8 cellular contexts compared by ENCODE assay signal in the genomic region with DNA sequence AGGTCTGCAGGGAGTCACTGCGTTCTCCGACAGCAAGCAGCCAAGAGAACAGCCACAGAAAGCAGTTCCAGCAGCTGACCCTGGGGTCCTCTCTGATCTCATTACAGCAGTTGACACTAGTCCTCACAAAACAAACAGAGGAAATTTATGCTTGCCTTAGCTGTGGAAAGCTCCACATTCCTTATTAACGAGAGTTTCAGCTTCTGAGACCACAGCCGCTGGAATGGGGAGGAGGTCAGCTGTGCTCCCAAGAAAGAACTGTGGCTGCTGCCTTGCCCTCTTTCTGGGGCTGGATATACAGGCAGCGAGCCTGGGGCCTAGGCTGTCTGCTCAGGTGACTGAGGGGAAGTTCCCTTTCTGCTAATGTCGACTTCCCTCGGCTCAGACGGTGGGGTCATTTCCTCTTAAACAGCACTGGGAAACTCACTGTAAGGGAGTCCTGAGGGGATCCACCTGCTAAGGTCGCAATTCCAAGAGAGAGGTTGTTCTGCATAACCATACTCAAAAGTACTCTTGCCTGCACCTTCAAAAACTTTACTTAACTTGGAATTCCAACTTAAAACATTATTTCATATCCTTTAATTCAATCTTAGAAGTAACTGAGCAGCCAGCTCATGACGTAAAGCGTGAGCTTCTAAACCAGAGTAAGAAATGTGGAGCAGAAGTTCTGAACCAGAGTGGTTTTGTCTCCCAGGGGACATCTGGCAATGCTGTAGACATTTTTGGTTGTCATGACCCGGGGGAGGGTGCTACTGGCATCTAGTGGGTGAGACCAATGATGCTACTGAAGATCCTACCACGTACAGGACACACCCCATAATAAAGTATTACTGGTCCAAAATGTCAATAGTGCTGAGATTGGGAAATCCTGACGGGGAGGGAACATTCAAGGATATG.
DNase-seq lines count a peak whose midpoint lies in the region; ATAC-seq, FAIRE-seq and TF ChIP-seq lines count a peak whose summit lies in the region.

No MANE protein-coding gene starts in this region.

- DNase-seq in GM19239 (ENCODE audit: insufficient read length, low spot score) = no peak
- no peak for DNase-seq in activated CD4-positive, alpha-beta memory T cell treated with anti-CD3 and anti-CD28 coated beads, Interleukin-2, amount 10 ng/mL, durations not matched to agents 7 days and 5 days
- no peak for DNase-seq in dedifferentiated amniotic fluid mesenchymal stem cell (ENCODE audit: extremely low spot score)
- DNase-seq in cerebellar nuclear complex (lab: John Stamatoyannopoulos, UW) = no peak

- TF ChIP-seq CTCF in 22Rv1 (IDR thresholded peaks at IDR 0.05) (no peak), liver (IDR thresholded peaks at IDR 0.05; ENCODE audit: low read depth, low read length, missing input control) (no peak)

- peaks cover 3% of the 10 kb centered on the region for H3K4me1 Mint-ChIP-seq in activated CD4-positive, alpha-beta memory T cell treated with anti-CD3 and anti-CD28 coated beads, Interleukin-2, amount 10 ng/mL, durations not matched to agents 7 days and 5 days

- FAIRE-seq in GM19239 (lab: Jason Lieb, UNC) = peak; percentile 39

- no peak overlapping the region for H3K4me3 Mint-ChIP-seq in activated CD4-positive, alpha-beta memory T cell treated with anti-CD3 and anti-CD28 coated beads, Interleukin-2, amount 10 ng/mL, durations not matched to agents 7 days and 5 days

- H3K27ac ChIP-seq in 22Rv1 (peak overlapping the region; percentile 98; the same call in 1 of the 2 replicates), liver (ENCODE audit: low read depth in 1 of 2, low read length in 2 of 2) (no peak overlapping the region)

- ATAC-seq in HG03457 (IDR thresholded peaks at IDR 0.05; ENCODE audit: unreplicated experiment) (peak; percentile 64), GM18519 (IDR thresholded peaks at IDR 0.05; ENCODE audit: low FRiP score, unreplicated experiment) (no peak)

- H3K9ac ChIP-seq in liver (ENCODE audit: low read depth in 1 of 2, low read length in 2 of 2) = no peak overlapping the region

- H3K27me3 Mint-ChIP-seq in activated CD4-positive, alpha-beta memory T cell treated with anti-CD3 and anti-CD28 coated beads, Interleukin-2, amount 10 ng/mL, durations not matched to agents 7 days and 5 days = no peaks in the 10 kb centered on the region

- CTCF ChIA-PET in activated CD4-positive, alpha-beta memory T cell treated with anti-CD3 and anti-CD28 coated beads, Interleukin-2, amount 10 ng/mL, durations not matched to agents 7 days and 5 days (lab: Charles Lee) = interaction anchor here (1.3 kb wide), 1 partner anchor 276 kb away, joined by 6 read pairs; no protein-coding TSS in a partner anchor

- peaks cover 4% of the 10 kb centered on the region for H3K36me3 Mint-ChIP-seq in activated CD4-positive, alpha-beta memory T cell treated with anti-CD3 and anti-CD28 coated beads, Interleukin-2, amount 10 ng/mL, durations not matched to agents 7 days and 5 days (ENCODE audit: low read depth)

- peak overlapping the region; percentile 18 for H3K27ac Mint-ChIP-seq in activated CD4-positive, alpha-beta memory T cell treated with anti-CD3 and anti-CD28 coated beads, Interleukin-2, amount 10 ng/mL, durations not matched to agents 7 days and 5 days

- H3K4me3 ChIP-seq in liver (ENCODE audit: low read depth in 1 of 3, low read length in 3 of 3) = no peak overlapping the region

- H3K4me1 ChIP-seq in liver (ENCODE audit: control insufficient read depth in 4 of 4, insufficient read depth in 4 of 4, low read length in 3 of 4) = peaks cover 5 to 26% (median 16%) of the 10 kb centered on the region in 4 donors

- TF ChIP-seq RAD21 in liver (IDR thresholded peaks at IDR 0.05) = no peak

- H3K27me3 ChIP-seq in liver (ENCODE audit: control insufficient read depth in 4 of 4, insufficient read depth in 4 of 4, low read length in 3 of 4) = no peaks in the 10 kb centered on the region

- whole genome bisulfite sequencing in liver = 56% methylated on average over 14 of the region's 14 CpGs

- no peaks in the 10 kb centered on the region for H3K9me3 Mint-ChIP-seq in activated CD4-positive, alpha-beta memory T cell treated with anti-CD3 and anti-CD28 coated beads, Interleukin-2, amount 10 ng/mL, durations not matched to agents 7 days and 5 days

- H3K36me3 ChIP-seq in liver (ENCODE audit: control insufficient read depth in 4 of 4, insufficient read depth in 3 of 4, low read depth in 1 of 4, low read length in 3 of 4) = no peaks in the 10 kb centered on the region

- POLR2A ChIA-PET in activated CD4-positive, alpha-beta memory T cell treated with anti-CD3 and anti-CD28 coated beads, Interleukin-2, amount 10 ng/mL, durations not matched to agents 7 days and 5 days (lab: Charles Lee) = interaction anchor here (1.2 kb wide), 1 partner anchor 11 kb away, joined by 3 read pairs; no protein-coding TSS in a partner anchor

- H3K9me3 ChIP-seq in liver (ENCODE audit: control insufficient read depth in 4 of 4, low read length in 3 of 4) = no peaks in the 10 kb centered on the region

TF ChIP-seq in liver, 16 proteins besides CTCF, POLR2A, EP300 and RAD21:
- TF ChIP-seq FOXA1 (IDR thresholded peaks at IDR 0.05) (no peak), FOXA2 (IDR thresholded peaks at IDR 0.05) (peak; percentile 19), NR2F2 (IDR thresholded peaks at IDR 0.05) (peak; percentile 12), SP1 (IDR thresholded peaks at IDR 0.05) (no peak), HNF4A (conservative IDR thresholded peaks at IDR 0.05) (no peak), GABPA (IDR thresholded peaks at IDR 0.05 in 1 of 2, conservative IDR thresholded peaks at IDR 0.05 in 1 of 2) (no peak), RXRA (IDR thresholded peaks at IDR 0.05) (no peak)
- TF ChIP-seq, protein P1, sequence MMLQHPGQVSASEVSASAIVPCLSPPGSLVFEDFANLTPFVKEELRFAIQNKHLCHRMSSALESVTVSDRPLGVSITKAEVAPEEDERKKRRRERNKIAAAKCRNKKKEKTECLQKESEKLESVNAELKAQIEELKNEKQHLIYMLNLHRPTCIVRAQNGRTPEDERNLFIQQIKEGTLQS (IDR thresholded peaks at IDR 0.05) = no peak
